8 cellular contexts compared by ENCODE assay signal in the genomic region with DNA sequence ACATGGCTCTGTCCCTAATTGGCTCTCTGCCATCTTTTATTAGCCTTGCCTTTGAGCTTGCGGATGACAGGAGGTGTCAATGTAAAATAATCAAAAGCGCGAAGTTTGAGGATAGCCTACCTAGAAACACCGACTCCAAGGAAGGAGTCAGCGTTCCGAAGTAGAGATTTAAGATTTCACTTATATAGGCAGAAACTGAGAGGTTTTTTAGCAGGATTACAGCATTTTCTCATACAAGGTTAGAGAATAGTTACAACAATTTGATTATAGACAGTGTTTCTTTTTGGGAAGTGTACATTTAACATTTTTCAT. TPM values are rescaled to one million over a fixed set of nuclear protein-coding genes. Genes with fewer than 3 reads are reported as not detected.
A peak's percentile ranks its signal among the peaks of the same experiment; 100 is the strongest.
DNase-seq lines count a peak whose midpoint lies in the region; ATAC-seq lines count a peak whose summit lies in the region.

No MANE protein-coding gene starts in this region.

- H3K4me3 Mint-ChIP-seq in activated naive CD8-positive, alpha-beta T cell treated with anti-CD3 and anti-CD28 coated beads, Interleukin-2, amount 10 ng/mL, durations not matched to agents 7 days and 5 days = peak overlapping the region; percentile 92
- H3K4me3 Mint-ChIP-seq in memory B cell = peak overlapping the region; percentile 97

- peaks cover 9% of the 10 kb centered on the region for H3K36me3 Mint-ChIP-seq in activated naive CD8-positive, alpha-beta T cell treated with anti-CD3 and anti-CD28 coated beads, Interleukin-2, amount 10 ng/mL, durations not matched to agents 7 days and 5 days
- H3K36me3 Mint-ChIP-seq in memory B cell = peaks cover 5% of the 10 kb centered on the region

- intact Hi-C loops in head of caudate nucleus (cut with DNase I) = no loop called here

- peaks cover 1% of the 10 kb centered on the region for H3K9me3 Mint-ChIP-seq in activated naive CD8-positive, alpha-beta T cell treated with anti-CD3 and anti-CD28 coated beads, Interleukin-2, amount 10 ng/mL, durations not matched to agents 7 days and 5 days
- no peaks in the 10 kb centered on the region for H3K9me3 Mint-ChIP-seq in memory B cell

- peak; percentile 21 for ATAC-seq in GM19023 (IDR thresholded peaks at IDR 0.05; ENCODE audit: unreplicated experiment)
- peak; percentile 23 for ATAC-seq in HG03025 (IDR thresholded peaks at IDR 0.05; ENCODE audit: low FRiP score, unreplicated experiment)
- no peak for ATAC-seq in activated naive CD8-positive, alpha-beta T cell treated with anti-CD3 and anti-CD28 coated beads, Interleukin-2, amount 10 ng/mL, durations not matched to agents 7 days and 5 days (ENCODE audit: low read depth)
- ATAC-seq in memory B cell (ENCODE audit: low read depth) = peak; percentile 17

- POLR2A ChIA-PET in activated naive CD8-positive, alpha-beta T cell treated with anti-CD3 and anti-CD28 coated beads, Interleukin-2, amount 10 ng/mL, durations not matched to agents 7 days and 5 days (lab: Charles Lee) = interaction anchor here (0.8 to 1.0 kb wide), 2 partner anchors 223 to 225 kb away, joined by 3 to 5 read pairs; no protein-coding TSS in a partner anchor

- no peak for DNase-seq in activated naive CD8-positive, alpha-beta T cell treated with anti-CD3 and anti-CD28 coated beads, Interleukin-2, amount 10 ng/mL, durations not matched to agents 7 days and 5 days
- DNase-seq in memory B cell (ENCODE audit: low spot score in 2 of 2) (no peak), NCI-H748 (lab: John Stamatoyannopoulos, UW; ENCODE audit: unreplicated experiment) (no peak), head of caudate nucleus (no peak), NCI-H2029 (lab: John Stamatoyannopoulos, UW) (no peak), NCI-H1092 (lab: John Stamatoyannopoulos, UW) (no peak)

- H3K27me3 Mint-ChIP-seq in activated naive CD8-positive, alpha-beta T cell treated with anti-CD3 and anti-CD28 coated beads, Interleukin-2, amount 10 ng/mL, durations not matched to agents 7 days and 5 days = no peaks in the 10 kb centered on the region
- H3K27me3 Mint-ChIP-seq in memory B cell = no peaks in the 10 kb centered on the region

- peak overlapping the region; percentile 72 for H3K27ac Mint-ChIP-seq in activated naive CD8-positive, alpha-beta T cell treated with anti-CD3 and anti-CD28 coated beads, Interleukin-2, amount 10 ng/mL, durations not matched to agents 7 days and 5 days
- H3K27ac Mint-ChIP-seq in memory B cell = peak overlapping the region; percentile 87

- peaks cover 16% of the 10 kb centered on the region for H3K4me1 Mint-ChIP-seq in activated naive CD8-positive, alpha-beta T cell treated with anti-CD3 and anti-CD28 coated beads, Interleukin-2, amount 10 ng/mL, durations not matched to agents 7 days and 5 days
- peaks cover 16% of the 10 kb centered on the region for H3K4me1 Mint-ChIP-seq in memory B cell

RNA-seq across cellular contexts. Expression of gene NFXL1, which starts 0.5 kb away (rescaled TPM):
- 10 to 100 TPM; 10.3 TPM for total RNA-seq in activated naive CD8-positive, alpha-beta T cell treated with anti-CD3 and anti-CD28 coated beads, Interleukin-2, amount 10 ng/mL, durations not matched to agents 7 days and 5 days
